Comparison of ENCODE assay signal across 1 cellular context in the genomic region with DNA sequence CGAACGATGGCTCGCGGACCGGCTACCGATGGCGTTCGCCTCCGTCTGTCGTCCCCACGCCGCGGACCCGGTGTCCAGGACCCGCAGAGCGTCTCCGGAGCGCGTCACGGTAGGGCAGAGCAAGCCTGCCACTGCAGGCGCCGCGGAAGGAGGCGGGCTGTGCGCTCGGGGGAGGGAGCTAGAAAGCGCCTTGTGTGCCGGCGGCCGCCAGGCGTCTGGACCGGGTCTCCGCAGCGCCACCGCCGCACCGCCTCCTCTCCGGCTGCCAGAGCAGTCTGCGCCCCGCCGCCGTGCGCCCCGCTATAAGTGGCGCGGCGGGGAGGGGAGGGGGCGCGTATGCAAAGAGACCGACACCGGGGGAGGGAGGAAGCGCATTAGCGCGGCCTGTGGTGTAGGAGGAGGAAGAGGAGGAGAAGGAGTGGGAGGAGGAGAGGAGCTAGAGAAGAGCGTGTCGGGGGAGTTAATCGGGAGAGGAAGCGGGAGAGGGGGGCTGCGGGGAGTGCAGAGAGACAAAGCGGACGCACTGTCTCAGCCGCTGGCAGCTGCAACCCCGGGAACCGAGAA.
TF ChIP-seq lines count a peak whose summit lies in the region.

A gene with protein sequence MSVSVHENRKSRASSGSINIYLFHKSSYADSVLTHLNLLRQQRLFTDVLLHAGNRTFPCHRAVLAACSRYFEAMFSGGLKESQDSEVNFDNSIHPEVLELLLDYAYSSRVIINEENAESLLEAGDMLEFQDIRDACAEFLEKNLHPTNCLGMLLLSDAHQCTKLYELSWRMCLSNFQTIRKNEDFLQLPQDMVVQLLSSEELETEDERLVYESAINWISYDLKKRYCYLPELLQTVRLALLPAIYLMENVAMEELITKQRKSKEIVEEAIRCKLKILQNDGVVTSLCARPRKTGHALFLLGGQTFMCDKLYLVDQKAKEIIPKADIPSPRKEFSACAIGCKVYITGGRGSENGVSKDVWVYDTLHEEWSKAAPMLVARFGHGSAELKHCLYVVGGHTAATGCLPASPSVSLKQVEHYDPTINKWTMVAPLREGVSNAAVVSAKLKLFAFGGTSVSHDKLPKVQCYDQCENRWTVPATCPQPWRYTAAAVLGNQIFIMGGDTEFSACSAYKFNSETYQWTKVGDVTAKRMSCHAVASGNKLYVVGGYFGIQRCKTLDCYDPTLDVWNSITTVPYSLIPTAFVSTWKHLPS (minus strand): TSS at position 279 of the 564 bp plus-strand sequence. CDS start 4,243 bp downstream, outside the sequence.

TF ChIP-seq in K562, 482 proteins besides CTCF, POLR2A, EP300 and RAD21 (continued from another document):
- TF ChIP-seq TARDBP (IDR thresholded peaks at IDR 0.05), result no peak
